25 cellular contexts compared by ENCODE assay signal in the genomic region with DNA sequence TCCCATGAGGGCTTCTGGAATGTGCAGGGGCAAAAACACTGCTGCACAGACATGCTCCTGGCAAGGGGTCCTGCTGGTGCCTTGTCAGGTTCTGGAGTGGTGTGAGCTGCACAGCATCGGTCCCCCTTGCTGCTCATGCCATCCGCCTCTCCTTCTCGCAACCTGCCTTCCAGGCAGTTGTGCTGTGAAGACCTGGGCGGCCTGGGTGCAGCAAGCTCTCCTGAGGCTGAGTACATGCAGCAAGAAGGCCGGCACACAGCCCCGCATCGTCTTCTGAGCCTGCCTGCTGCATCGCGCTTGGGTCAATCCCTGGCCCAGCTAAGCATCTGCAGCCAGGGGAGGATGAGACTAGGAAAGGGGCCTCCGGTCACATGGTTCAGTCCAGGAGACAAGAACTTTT. TPM values are rescaled to one million over a fixed set of nuclear protein-coding genes. Genes with fewer than 3 reads are reported as not detected.
"Had no signal": no experiment of that assay in that cellular context is flagged by ENCODE, and none has a peak within 500 bp of the region (broad histone marks: within the 10 kb centered on the region; RNA-seq: fewer than 3 reads in every experiment).

No MANE protein-coding gene starts in this region.

- H3K4me2 ChIP-seq: neural progenitor cell, smooth muscle cell had no signal

- H3K9ac ChIP-seq: neural progenitor cell had no signal

- H3K4me3 ChIP-seq: left ventricle myocardium inferior, lung, neural progenitor cell, ovary, right atrium auricular region, right lobe of liver, smooth muscle cell, stomach, testis, thyroid gland, transverse colon, upper lobe of left lung, vagina had no signal

- H3K27ac ChIP-seq: left ventricle myocardium inferior, neural progenitor cell, ovary, right atrium auricular region, right lobe of liver, stomach, testis, thyroid gland, transverse colon, upper lobe of left lung, vagina had no signal

- H3K36me3 ChIP-seq: neural progenitor cell, ovary had no signal

- H3K9me3 ChIP-seq: left ventricle myocardium inferior, ovary, right atrium auricular region, right lobe of liver, stomach, testis, thyroid gland, transverse colon, upper lobe of left lung, vagina had no signal

- H3K4me1 ChIP-seq: left ventricle myocardium inferior, neural progenitor cell, right atrium auricular region, testis, thyroid gland, upper lobe of left lung, vagina had no signal

- ATAC-seq: natural killer cell; stimulated activated memory B cell treated with anti-CD40 and anti-IgM and Interleukin-4, amounts not matched to agents 10 μg/mL and 1 μg/mL and 100 μg/mL, for 72 hours had no signal

- H2AFZ ChIP-seq: neural progenitor cell had no signal

- H3K27me3 ChIP-seq: neural progenitor cell, ovary, right atrium auricular region, right lobe of liver, stomach, testis, thyroid gland, transverse colon, upper lobe of left lung, vagina had no signal

- DNase-seq: islet precursor cell; left ventricle myocardium inferior; mesendoderm; naive B cell; natural killer cell; nephron progenitor cell; ovary; right lobe of liver; stimulated activated CD4-positive, alpha-beta T cell treated with anti-CD3 and anti-CD28 coated beads, Interleukin-1b, Interleukin-23, amount 100 ng/mL, for 48 hours; stimulated activated CD4-positive, alpha-beta T cell treated with anti-CD3 and anti-CD28 coated beads, Interleukin-2, amount 100 ng/mL, for 48 hours; stimulated activated CD4-positive, alpha-beta T cell treated with anti-CD3 and anti-CD28 coated beads, Interleukin-4, amount 100 ng/mL, for 4 hours; stimulated activated CD8-positive, alpha-beta memory T cell treated with anti-CD3 and anti-CD28 coated beads, Interleukin-4, amount 100 ng/mL, for 48 hours; stimulated activated naive CD4-positive, alpha-beta T cell treated with Interleukin-2 at 50 U/mL for 16 hours; stomach; testis; thyroid gland; transverse colon; upper lobe of left lung had no signal

RNA-seq across cellular contexts. Expression of gene TRPV3, which starts 52.1 kb away (rescaled TPM):
- total RNA-seq: pulmonary artery endothelial cell had no signal
